Comparison of ENCODE assay signal across 17 cellular contexts in genomic region chr16:49491111-49491670, GRCh38.
DNase-seq lines count a peak whose midpoint lies in the region; ATAC-seq and TF ChIP-seq lines count a peak whose summit lies in the region.
"Had no signal": no experiment of that assay in that cellular context is flagged by ENCODE, and none has a peak within 500 bp of the region (broad histone marks: within the 10 kb centered on the region; RNA-seq: fewer than 3 reads in every experiment).

No MANE protein-coding gene starts in this region.

- 0 out of 2 replicates have a peak, but pooled peaks cover 6% of the 10 kb centered on the region for H3K27me3 ChIP-seq in PC-3 (ENCODE audit: low read length)
- H3K27me3 ChIP-seq in iPS-20b (ENCODE audit: insufficient read depth, low read length), result no peaks in the 10 kb centered on the region
- H3K27me3 ChIP-seq in spleen (replicated peaks in 1 of 7), result peaks cover 0 to 14% (median 0%) of the 10 kb centered on the region in 7 donors
- H3K27me3 ChIP-seq: SJSA1 had no signal

- no peaks in the 10 kb centered on the region for H3F3A ChIP-seq in PC-3 (ENCODE audit: low read length, unreplicated experiment)

- POLR2A ChIA-PET in PC-3 (lab: Charles Lee; ENCODE audit: unreplicated experiment), result no interaction called here

- H3K36me3 ChIP-seq in PC-3 (ENCODE audit: low read depth, low read length) (no peaks in the 10 kb centered on the region), iPS-20b (ENCODE audit: insufficient read depth, low read depth, low read length) (no peaks in the 10 kb centered on the region), spleen (no peaks in the 10 kb centered on the region)
- H3K36me3 ChIP-seq: SJSA1 had no signal

- no peak overlapping the region for H2AFZ ChIP-seq in PC-3 (ENCODE audit: low read length)

- CTCF ChIA-PET in PC-3 (lab: Charles Lee), result no interaction called here

- 88 to 92% (median 91%) methylated on average over 20 of the region's 20 CpGs for WGBS in spleen, 5 donors

- H3K9me2 ChIP-seq in PC-3 (replicated peaks; ENCODE audit: low read length), result no peaks in the 10 kb centered on the region

- H3K9me3 ChIP-seq in PC-3 (ENCODE audit: low read length) (no peaks in the 10 kb centered on the region), iPS-20b (ENCODE audit: insufficient read depth, low read depth, low read length) (no peaks in the 10 kb centered on the region), spleen (no peaks in the 10 kb centered on the region)
- H3K9me3 ChIP-seq: SJSA1 had no signal

- H3K4me1 ChIP-seq in PC-3 (ENCODE audit: insufficient read depth, low read length) (no peaks in the 10 kb centered on the region), iPS-20b (ENCODE audit: insufficient read depth, low read length) (peaks cover 13% of the 10 kb centered on the region; the same call in 1 of the 2 replicates), spleen (peaks cover 0 to 15% (median 14%) of the 10 kb centered on the region in 6 donors)

- H3K79me2 ChIP-seq in PC-3 (ENCODE audit: low read length), result no peaks in the 10 kb centered on the region

- peak; percentile 42 for DNase-seq in activated effector memory CD4-positive, alpha-beta T cell treated with anti-CD3 and anti-CD28 coated beads, Interleukin-2, amount 50 U/mL, for 16 hours
- no peak for DNase-seq in activated effector memory CD4-positive, alpha-beta T cell treated with Interleukin-2 at 50 U/mL for 16 hours
- DNase-seq in PC-3, result no peak
- DNase-seq in spleen, result peak; percentile 53
- no peak for DNase-seq in stimulated activated CD4-positive, alpha-beta T cell treated with anti-CD3 and anti-CD28 coated beads, Interleukin-4, amount 100 ng/mL, for 1 hour
- DNase-seq: activated CD4-positive, alpha-beta T cell treated with anti-CD3 and anti-CD28 coated beads for 36 hours; activated naive CD4-positive, alpha-beta T cell treated with Interleukin-2 at 50 U/mL for 16 hours; DND-41; HFFc6; Kasumi-1; NCI-H1417 treated with DMSO at 0.1 percent for 48 hours; stimulated activated CD4-positive, alpha-beta T cell treated with anti-CD3 and anti-CD28 coated beads, Interleukin-1b, Interleukin-23, amount 100 ng/mL, for 48 hours; T1000 had no signal

- no peak overlapping the region for H3K9ac ChIP-seq in PC-3 (ENCODE audit: low read length)
- peak overlapping the region; percentile 55; the same call in 1 of the 2 replicates for H3K9ac ChIP-seq in iPS-20b (ENCODE audit: low read depth, low read length)

- ATAC-seq in PC-3, result no peak
- no peak for ATAC-seq in GM19395 (IDR thresholded peaks at IDR 0.05; ENCODE audit: unreplicated experiment)
- ATAC-seq in HG02884 (IDR thresholded peaks at IDR 0.05; ENCODE audit: unreplicated experiment), result no peak
- ATAC-seq: activated CD4-positive, alpha-beta T cell treated with anti-CD3 and anti-CD28 coated beads for 36 hours had no signal

- TF ChIP-seq POLR2A in spleen (IDR thresholded peaks at IDR 0.05), result no peak

- H4K20me1 ChIP-seq in PC-3 (ENCODE audit: low read length), result no peaks in the 10 kb centered on the region

- no peak overlapping the region for H3K27ac ChIP-seq in PC-3 (ENCODE audit: low read length)
- H3K27ac ChIP-seq in iPS-20b (ENCODE audit: low read length), result peak overlapping the region; percentile 45
- peak overlapping the region in 3 of 8 donors; percentile 64 to 74 (median 70) for H3K27ac ChIP-seq in spleen
- H3K27ac ChIP-seq: SJSA1 had no signal

- no peak overlapping the region for H3K4me3 ChIP-seq in PC-3 (ENCODE audit: low read length)
- H3K4me3 ChIP-seq in iPS-20b (ENCODE audit: low read length), result no peak overlapping the region; the same call in 1 of the 2 replicates
- peak overlapping the region in 1 of 8 donors; percentile 58 for H3K4me3 ChIP-seq in spleen
- H3K4me3 ChIP-seq: SJSA1 had no signal

- no TSS peak for BruUV-seq in PC-3 (replicated peaks; lab: Mats Ljungman, UMichigan)

- no peak for TF ChIP-seq CTCF in PC-3 (conservative IDR thresholded peaks at IDR 0.05; ENCODE audit: low read depth, low read length)
- TF ChIP-seq CTCF in spleen (IDR thresholded peaks at IDR 0.05 in 8 of 11, conservative IDR thresholded peaks at IDR 0.05 in 3 of 11), result no peak

- H3K4me2 ChIP-seq in PC-3 (ENCODE audit: low read length), result 0 out of 2 replicates have a peak overlapping the region, but pooled peaks have one; percentile 68

- intact Hi-C loops in PC-3 (cut with micrococcal nuclease), result no loop called here
- intact Hi-C loops in spleen (cut with DNase I; ENCODE audit: low total_unique reads), result loop anchor here (10.0 kb wide), 1 partner anchor 104 kb away; no protein-coding TSS in a partner anchor

Comparison
In these comparisons a context has a peak if more than half of its experiments do, and no peak if none do; other contexts are left out.
1. DNase-seq: peak in activated effector memory CD4-positive, alpha-beta T cell treated with anti-CD3 and anti-CD28 coated beads, Interleukin-2, amount 50 U/mL, for 16 hours (single experiment) and spleen (single experiment); none in activated effector memory CD4-positive, alpha-beta T cell treated with Interleukin-2 at 50 U/mL for 16 hours (single experiment), PC-3 (single experiment) and stimulated activated CD4-positive, alpha-beta T cell treated with anti-CD3 and anti-CD28 coated beads, Interleukin-4, amount 100 ng/mL, for 1 hour (single experiment).